Comparison of ENCODE assay signal across 8 cellular contexts in genomic region chr10:133308431-133309110, GRCh38. TPM values are rescaled to one million over a fixed set of nuclear protein-coding genes. Genes with fewer than 3 reads are reported as not detected.
DNase-seq lines count a peak whose midpoint lies in the region; ATAC-seq and TF ChIP-seq lines count a peak whose summit lies in the region.

Gene TUBGCP2 (minus strand): TSS chr10:133308872. CDS start chr10:133302941, 5,931 bp downstream.
Gene ZNF511 (plus strand): TSS chr10:133308914. CDS start chr10:133308944, 30 bp downstream.

- H3K27ac Mint-ChIP-seq in activated CD8-positive, alpha-beta memory T cell treated with anti-CD3 and anti-CD28 coated beads, Interleukin-2, amount 10 ng/mL, durations not matched to agents 7 days and 5 days: peak within 1 kb of the TSS; percentile 97
- H3K27ac Mint-ChIP-seq in endodermal cell: peak within 1 kb of the TSS; percentile 98

- H3K36me3 ChIP-seq in BJ (ENCODE audit: control insufficient read depth, insufficient read depth, low read length) (peaks cover 19% of the 10 kb centered on the region), endodermal cell (ENCODE audit: control insufficient read depth, insufficient read depth, low read length) (peaks cover 28% of the 10 kb centered on the region), mesodermal cell (ENCODE audit: control insufficient read depth, insufficient read depth, low read length) (peaks cover 36% of the 10 kb centered on the region)

- POLR2A ChIA-PET in BJ (lab: Charles Lee): no interaction called here

- WGBS in endodermal cell (ENCODE audit: insufficient coverage in 1 of 2, insufficient read length in 1 of 2), 2 experiments: 0% methylated on average over 19 to 90 of the region's 90 CpGs
- whole genome bisulfite sequencing in mesodermal cell (ENCODE audit: insufficient coverage in 2 of 2), 2 experiments: 0% methylated on average over 71 to 81 of the region's 90 CpGs

- H3K27ac ChIP-seq in endodermal cell (ENCODE audit: low read depth, low read length) (peak within 1 kb of the TSS; percentile 92), mesodermal cell (ENCODE audit: low read depth, low read length, severe bottlenecking) (peak within 1 kb of the TSS; percentile 96)

- peak; percentile 34; the same call in 1 of the 2 replicates for TF ChIP-seq CTCF in BJ (IDR thresholded peaks at IDR 0.05; ENCODE audit: insufficient read depth, low read depth, low read length)
- no peak for TF ChIP-seq CTCF in endodermal cell (conservative IDR thresholded peaks at IDR 0.05)

- peak within 1 kb of the TSS; percentile 87 for H3K9ac ChIP-seq in endodermal cell (ENCODE audit: extremely low read depth, low read length, poor library complexity, severe bottlenecking)

- H3K36me3 Mint-ChIP-seq in activated CD8-positive, alpha-beta memory T cell treated with anti-CD3 and anti-CD28 coated beads, Interleukin-2, amount 10 ng/mL, durations not matched to agents 7 days and 5 days: peaks cover 6% of the 10 kb centered on the region
- H3K36me3 Mint-ChIP-seq in endodermal cell (ENCODE audit: low read depth): peaks cover 29% of the 10 kb centered on the region

- CTCF ChIA-PET in BJ (lab: Yijun Ruan, JAX): interaction anchor here (0.6 to 2.2 kb wide), 6 partner anchors 16 to 49 kb away, joined by 3 to 8 read pairs (median 6); no protein-coding TSS in a partner anchor
- CTCF ChIA-PET in activated CD8-positive, alpha-beta memory T cell treated with anti-CD3 and anti-CD28 coated beads, Interleukin-2, amount 10 ng/mL, durations not matched to agents 7 days and 5 days (lab: Charles Lee): interaction anchor here (0.9 to 3.2 kb wide), 17 partner anchors 10 to 83 kb away, joined by 3 to 25 read pairs (median 4); partner anchors contain the start of genes ADAM8 and CALY

- H3K4me1 Mint-ChIP-seq in activated CD8-positive, alpha-beta memory T cell treated with anti-CD3 and anti-CD28 coated beads, Interleukin-2, amount 10 ng/mL, durations not matched to agents 7 days and 5 days: peaks cover 25% of the 10 kb centered on the region
- peaks cover 17% of the 10 kb centered on the region for H3K4me1 Mint-ChIP-seq in endodermal cell

- ATAC-seq in GM19035 (IDR thresholded peaks at IDR 0.05; ENCODE audit: unreplicated experiment): peak; percentile 79
- ATAC-seq in HG03280 (IDR thresholded peaks at IDR 0.05; ENCODE audit: unreplicated experiment): peak; percentile 73
- ATAC-seq in activated CD8-positive, alpha-beta memory T cell treated with anti-CD3 and anti-CD28 coated beads, Interleukin-2, amount 10 ng/mL, durations not matched to agents 7 days and 5 days: peak; percentile 82

- H3K9me3 Mint-ChIP-seq in activated CD8-positive, alpha-beta memory T cell treated with anti-CD3 and anti-CD28 coated beads, Interleukin-2, amount 10 ng/mL, durations not matched to agents 7 days and 5 days (ENCODE audit: low read depth): no peaks in the 10 kb centered on the region
- H3K9me3 Mint-ChIP-seq in endodermal cell: no peaks in the 10 kb centered on the region

- peak within 1 kb of the TSS; percentile 96 for H3K4me3 Mint-ChIP-seq in activated CD8-positive, alpha-beta memory T cell treated with anti-CD3 and anti-CD28 coated beads, Interleukin-2, amount 10 ng/mL, durations not matched to agents 7 days and 5 days
- peak within 1 kb of the TSS; percentile 93 for H3K4me3 Mint-ChIP-seq in endodermal cell

- H3K4me1 ChIP-seq in endodermal cell (ENCODE audit: control insufficient read depth, insufficient read depth, low read length) (peaks cover 14% of the 10 kb centered on the region), mesodermal cell (ENCODE audit: control insufficient read depth, insufficient read depth, low read length, poor library complexity, severe bottlenecking) (peaks cover 2% of the 10 kb centered on the region)

- DNase-seq in BJ (ENCODE audit: low read depth) (no peak), NOMO-1 treated with DMSO at 0.1 percent for 48 hours (lab: John Stamatoyannopoulos, UW; ENCODE audit: unreplicated experiment) (peak; percentile 62), endodermal cell (peak; percentile 93)
- peak; percentile 91 for DNase-seq in activated CD8-positive, alpha-beta memory T cell treated with anti-CD3 and anti-CD28 coated beads, Interleukin-2, amount 10 ng/mL, durations not matched to agents 7 days and 5 days
- DNase-seq in stimulated activated CD8-positive, alpha-beta memory T cell treated with anti-CD3 and anti-CD28 coated beads, Interleukin-15, amount 100 ng/mL, for 4 hours (ENCODE audit: low read depth in 2 of 2): peak; percentile 78 to 84

- H3K27me3 ChIP-seq in BJ (ENCODE audit: control insufficient read depth, insufficient read depth, low read length) (no peaks in the 10 kb centered on the region), endodermal cell (ENCODE audit: control insufficient read depth, insufficient read depth, low read length, poor library complexity, severe bottlenecking) (no peaks in the 10 kb centered on the region)

- H3K9me3 ChIP-seq in endodermal cell (ENCODE audit: control insufficient read depth, low read length): no peaks in the 10 kb centered on the region
- no peaks in the 10 kb centered on the region for H3K9me3 ChIP-seq in mesodermal cell (ENCODE audit: control insufficient read depth, low read length)

- H3K4me3 ChIP-seq in BJ (ENCODE audit: low read depth, low read length) (peak within 1 kb of the TSS; percentile 98), endodermal cell (ENCODE audit: low read length) (peak within 1 kb of the TSS; percentile 96), mesodermal cell (ENCODE audit: extremely low read depth, insufficient read depth, low read length, poor library complexity, severe bottlenecking) (peak within 1 kb of the TSS; percentile 87)

- no peaks in the 10 kb centered on the region for H3K27me3 Mint-ChIP-seq in activated CD8-positive, alpha-beta memory T cell treated with anti-CD3 and anti-CD28 coated beads, Interleukin-2, amount 10 ng/mL, durations not matched to agents 7 days and 5 days
- H3K27me3 Mint-ChIP-seq in endodermal cell (ENCODE audit: insufficient read depth): no peaks in the 10 kb centered on the region

RNA-seq across cellular contexts. Expression of gene TUBGCP2, which starts in this region (rescaled TPM):
- 44.2 and 55.8 TPM in 2 replicates for polyA plus RNA-seq in BJ (2011; rRNA removed)
- polyA minus RNA-seq in BJ (2011; rRNA and poly(A)+ RNA removed): 47.1 and 73.0 TPM in 2 replicates
- total RNA-seq in activated CD8-positive, alpha-beta memory T cell treated with anti-CD3 and anti-CD28 coated beads, Interleukin-2, amount 10 ng/mL, durations not matched to agents 7 days and 5 days: 10 to 100 TPM; 60.4 to 64.7 TPM
- 10 to 100 TPM; 52.8 to 63.0 TPM for total RNA-seq in endodermal cell
- polyA plus RNA-seq in endodermal cell (2013, experiment 1 of 2): 51.3 TPM
- polyA plus RNA-seq in endodermal cell (2013, experiment 2 of 2): 46.4 TPM
- polyA plus RNA-seq in mesodermal cell (2013, experiment 1 of 2): 53.7 TPM
- 48.5 TPM for polyA plus RNA-seq in mesodermal cell (2013, experiment 2 of 2)

RNA-seq across cellular contexts. Expression of gene ZNF511, which starts in this region (rescaled TPM):
- 29.3 and 32.9 TPM in 2 replicates for polyA plus RNA-seq in BJ (2011; rRNA removed)
- 9.9 and 17.7 TPM in 2 replicates for polyA minus RNA-seq in BJ (2011; rRNA and poly(A)+ RNA removed)
- 10 to 100 TPM; 50.7 to 60.1 TPM for total RNA-seq in activated CD8-positive, alpha-beta memory T cell treated with anti-CD3 and anti-CD28 coated beads, Interleukin-2, amount 10 ng/mL, durations not matched to agents 7 days and 5 days
- 10 to 100 TPM; 48.1 to 57.6 TPM for total RNA-seq in endodermal cell
- 30.8 TPM for polyA plus RNA-seq in endodermal cell (2013, experiment 1 of 2)
- polyA plus RNA-seq in endodermal cell (2013, experiment 2 of 2): 30.8 TPM
- polyA plus RNA-seq in mesodermal cell (2013, experiment 1 of 2): 29.6 TPM
- 30.6 TPM for polyA plus RNA-seq in mesodermal cell (2013, experiment 2 of 2)
